Comparison of ENCODE assay signal across 1 cellular context in the genomic region with DNA sequence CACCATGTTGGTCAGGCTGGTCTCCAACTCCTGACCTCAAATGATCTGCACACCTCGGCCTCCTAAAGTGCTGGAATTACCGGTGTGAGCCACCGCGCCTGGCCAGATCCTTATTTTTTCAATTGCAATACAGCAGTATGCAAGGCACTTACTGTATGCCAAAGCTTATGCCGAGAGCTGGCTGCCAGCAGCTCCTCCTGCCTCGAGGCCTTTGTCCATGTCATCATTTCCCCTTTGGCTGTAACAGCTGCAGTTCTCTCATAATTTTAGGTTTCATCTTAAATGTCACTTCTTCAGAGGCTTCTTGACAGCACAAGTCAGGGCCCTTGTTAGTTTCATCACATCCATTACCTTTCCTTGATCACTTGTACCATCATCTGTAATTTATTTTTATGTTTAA.
TF ChIP-seq lines count a peak whose summit lies in the region.

No MANE protein-coding gene starts in this region.

TF ChIP-seq in WTC11, 78 proteins besides CTCF, POLR2A, EP300 and RAD21 (continued from another document):
- TF ChIP-seq, protein P1, sequence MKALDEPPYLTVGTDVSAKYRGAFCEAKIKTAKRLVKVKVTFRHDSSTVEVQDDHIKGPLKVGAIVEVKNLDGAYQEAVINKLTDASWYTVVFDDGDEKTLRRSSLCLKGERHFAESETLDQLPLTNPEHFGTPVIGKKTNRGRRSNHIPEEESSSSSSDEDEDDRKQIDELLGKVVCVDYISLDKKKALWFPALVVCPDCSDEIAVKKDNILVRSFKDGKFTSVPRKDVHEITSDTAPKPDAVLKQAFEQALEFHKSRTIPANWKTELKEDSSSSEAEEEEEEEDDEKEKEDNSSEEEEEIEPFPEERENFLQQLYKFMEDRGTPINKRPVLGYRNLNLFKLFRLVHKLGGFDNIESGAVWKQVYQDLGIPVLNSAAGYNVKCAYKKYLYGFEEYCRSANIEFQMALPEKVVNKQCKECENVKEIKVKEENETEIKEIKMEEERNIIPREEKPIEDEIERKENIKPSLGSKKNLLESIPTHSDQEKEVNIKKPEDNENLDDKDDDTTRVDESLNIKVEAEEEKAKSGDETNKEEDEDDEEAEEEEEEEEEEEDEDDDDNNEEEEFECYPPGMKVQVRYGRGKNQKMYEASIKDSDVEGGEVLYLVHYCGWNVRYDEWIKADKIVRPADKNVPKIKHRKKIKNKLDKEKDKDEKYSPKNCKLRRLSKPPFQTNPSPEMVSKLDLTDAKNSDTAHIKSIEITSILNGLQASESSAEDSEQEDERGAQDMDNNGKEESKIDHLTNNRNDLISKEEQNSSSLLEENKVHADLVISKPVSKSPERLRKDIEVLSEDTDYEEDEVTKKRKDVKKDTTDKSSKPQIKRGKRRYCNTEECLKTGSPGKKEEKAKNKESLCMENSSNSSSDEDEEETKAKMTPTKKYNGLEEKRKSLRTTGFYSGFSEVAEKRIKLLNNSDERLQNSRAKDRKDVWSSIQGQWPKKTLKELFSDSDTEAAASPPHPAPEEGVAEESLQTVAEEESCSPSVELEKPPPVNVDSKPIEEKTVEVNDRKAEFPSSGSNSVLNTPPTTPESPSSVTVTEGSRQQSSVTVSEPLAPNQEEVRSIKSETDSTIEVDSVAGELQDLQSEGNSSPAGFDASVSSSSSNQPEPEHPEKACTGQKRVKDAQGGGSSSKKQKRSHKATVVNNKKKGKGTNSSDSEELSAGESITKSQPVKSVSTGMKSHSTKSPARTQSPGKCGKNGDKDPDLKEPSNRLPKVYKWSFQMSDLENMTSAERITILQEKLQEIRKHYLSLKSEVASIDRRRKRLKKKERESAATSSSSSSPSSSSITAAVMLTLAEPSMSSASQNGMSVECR (CRISPR knock-in tag; IDR thresholded peaks at IDR 0.05; ENCODE audit: borderline replicate concordance) = no peak
- TF ChIP-seq, protein P2, sequence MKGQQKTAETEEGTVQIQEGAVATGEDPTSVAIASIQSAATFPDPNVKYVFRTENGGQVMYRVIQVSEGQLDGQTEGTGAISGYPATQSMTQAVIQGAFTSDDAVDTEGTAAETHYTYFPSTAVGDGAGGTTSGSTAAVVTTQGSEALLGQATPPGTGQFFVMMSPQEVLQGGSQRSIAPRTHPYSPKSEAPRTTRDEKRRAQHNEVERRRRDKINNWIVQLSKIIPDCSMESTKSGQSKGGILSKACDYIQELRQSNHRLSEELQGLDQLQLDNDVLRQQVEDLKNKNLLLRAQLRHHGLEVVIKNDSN (CRISPR knock-in tag; IDR thresholded peaks at IDR 0.05) = no peak
- TF ChIP-seq TEAD1 (CRISPR knock-in tag; IDR thresholded peaks at IDR 0.05) = no peak
- TF ChIP-seq, protein P3, sequence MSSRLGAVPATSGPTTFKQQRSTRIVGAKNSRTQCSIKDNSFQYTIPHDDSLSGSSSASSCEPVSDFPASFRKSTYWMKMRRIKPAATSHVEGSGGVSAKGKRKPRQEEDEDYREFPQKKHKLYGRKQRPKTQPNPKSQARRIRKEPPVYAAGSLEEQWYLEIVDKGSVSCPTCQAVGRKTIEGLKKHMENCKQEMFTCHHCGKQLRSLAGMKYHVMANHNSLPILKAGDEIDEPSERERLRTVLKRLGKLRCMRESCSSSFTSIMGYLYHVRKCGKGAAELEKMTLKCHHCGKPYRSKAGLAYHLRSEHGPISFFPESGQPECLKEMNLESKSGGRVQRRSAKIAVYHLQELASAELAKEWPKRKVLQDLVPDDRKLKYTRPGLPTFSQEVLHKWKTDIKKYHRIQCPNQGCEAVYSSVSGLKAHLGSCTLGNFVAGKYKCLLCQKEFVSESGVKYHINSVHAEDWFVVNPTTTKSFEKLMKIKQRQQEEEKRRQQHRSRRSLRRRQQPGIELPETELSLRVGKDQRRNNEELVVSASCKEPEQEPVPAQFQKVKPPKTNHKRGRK (CRISPR knock-in tag; IDR thresholded peaks at IDR 0.05; ENCODE audit: borderline replicate concordance) = no peak
TF ChIP-seq in WTC11: peak in this region for 0.
